ENCODE assay signal across 8 cellular contexts in genomic region chr1:1232224-1232800, GRCh38. TPM values are rescaled to one million over a fixed set of nuclear protein-coding genes. Genes with fewer than 3 reads are reported as not detected.
DNase-seq lines count a peak whose midpoint lies in the region; ATAC-seq and TF ChIP-seq lines count a peak whose summit lies in the region.

Gene B3GALT6 (plus strand): TSS chr1:1232237. CDS start chr1:1232279, 42 bp downstream.

- no peak within 1 kb of the TSS for H3T11ph ChIP-seq in H9 (ENCODE audit: low read length)

- no peak within 1 kb of the TSS for H3K23ac ChIP-seq in H9 (ENCODE audit: insufficient read length, low read depth, low read length)

- no peaks in the 10 kb centered on the region for H3K4me1 ChIP-seq in H9 (ENCODE audit: insufficient read depth, low read length)
- peaks cover 4% of the 10 kb centered on the region for H3K4me1 ChIP-seq in iPS-18a (ENCODE audit: control insufficient read depth, low read depth, low read length)

- H3K9me3 ChIP-seq in H9 (ENCODE audit: control insufficient read depth, low read depth, low read length) (no peaks in the 10 kb centered on the region), iPS-18a (ENCODE audit: control insufficient read depth, low read depth, low read length) (no peaks in the 10 kb centered on the region)

- peaks cover 15 to 23% of the 10 kb centered on the region in 2 experiments for H3K4me1 Mint-ChIP-seq in H9
- peaks cover 49% of the 10 kb centered on the region for H3K4me1 Mint-ChIP-seq in stimulated activated memory B cell treated with anti-CD40 and anti-IgM and Interleukin-4, amounts not matched to agents 10 μg/mL and 1 μg/mL and 100 μg/mL, for 72 hours

- H3K27me3 Mint-ChIP-seq in H9 (ENCODE audit: low read depth) = no peaks in the 10 kb centered on the region
- no peaks in the 10 kb centered on the region for H3K27me3 Mint-ChIP-seq in stimulated activated memory B cell treated with anti-CD40 and anti-IgM and Interleukin-4, amounts not matched to agents 10 μg/mL and 1 μg/mL and 100 μg/mL, for 72 hours

- ATAC-seq in activated naive CD4-positive, alpha-beta T cell treated with anti-CD3 and anti-CD28 coated beads, Interleukin-2, amount 50 U/mL, for 72 hours = no peak
- no peak for ATAC-seq in stimulated activated memory B cell treated with anti-CD40 and anti-IgM and Interleukin-4, amounts not matched to agents 10 μg/mL and 1 μg/mL and 100 μg/mL, for 72 hours
- no peak for ATAC-seq in GM21528 (IDR thresholded peaks at IDR 0.05; ENCODE audit: low FRiP score, unreplicated experiment)
- ATAC-seq in HG02981 (IDR thresholded peaks at IDR 0.05; ENCODE audit: unreplicated experiment) = no peak

- H3K4ac ChIP-seq in H9 (ENCODE audit: low read depth, low read length) = no peak within 1 kb of the TSS

- DNase-seq in AG10803 (ENCODE audit: low read depth) (no peak), H9 (peak; percentile 61), AML-193 (lab: John Stamatoyannopoulos, UW) (no peak)
- no peak for DNase-seq in activated naive CD4-positive, alpha-beta T cell treated with anti-CD3 and anti-CD28 coated beads, Interleukin-2, amount 50 U/mL, for 72 hours (ENCODE audit: low spot score in 2 of 2)

- H2BK20ac ChIP-seq in H9 (ENCODE audit: low read depth, low read length, poor library complexity, severe bottlenecking) = no peak within 1 kb of the TSS

- H3K4me3 ChIP-seq in AG10803 (ENCODE audit: low read length) (peak within 1 kb of the TSS; percentile 67), iPS-18a (ENCODE audit: low read length) (peak within 1 kb of the TSS; percentile 65)

- no peak within 1 kb of the TSS for H4K8ac ChIP-seq in H9 (replicated peaks; ENCODE audit: insufficient read length, low read depth, low read length)

- no peak within 1 kb of the TSS for H2AK5ac ChIP-seq in H9 (ENCODE audit: insufficient read length, low read length)

- no peak within 1 kb of the TSS for H2AFZ ChIP-seq in H9 (ENCODE audit: low read length)

- H3K27me3 ChIP-seq in H9 (ENCODE audit: insufficient read depth, low read length) (no peaks in the 10 kb centered on the region), iPS-18a (ENCODE audit: control insufficient read depth, insufficient read depth, low read length) (no peaks in the 10 kb centered on the region)

- peaks cover 17 to 37% (median 37%) of the 10 kb centered on the region in 3 experiments for H3K36me3 Mint-ChIP-seq in H9 (ENCODE audit: insufficient read depth in 1 of 3, low read depth in 3 of 3)
- H3K36me3 Mint-ChIP-seq in activated naive CD4-positive, alpha-beta T cell treated with anti-CD3 and anti-CD28 coated beads, Interleukin-2, amount 50 U/mL, for 72 hours = peaks cover 29 to 33% of the 10 kb centered on the region in 2 donors
- H3K36me3 Mint-ChIP-seq in stimulated activated memory B cell treated with anti-CD40 and anti-IgM and Interleukin-4, amounts not matched to agents 10 μg/mL and 1 μg/mL and 100 μg/mL, for 72 hours = peaks cover 25% of the 10 kb centered on the region

- H3K9me3 Mint-ChIP-seq in H9 = peaks cover 0 to 4% of the 10 kb centered on the region in 2 experiments; a peak in 1 of 5 replicates
- peaks cover 0 to 4% of the 10 kb centered on the region in 2 donors for H3K9me3 Mint-ChIP-seq in activated naive CD4-positive, alpha-beta T cell treated with anti-CD3 and anti-CD28 coated beads, Interleukin-2, amount 50 U/mL, for 72 hours
- no peaks in the 10 kb centered on the region for H3K9me3 Mint-ChIP-seq in stimulated activated memory B cell treated with anti-CD40 and anti-IgM and Interleukin-4, amounts not matched to agents 10 μg/mL and 1 μg/mL and 100 μg/mL, for 72 hours

- peak within 1 kb of the TSS; percentile 58 to 93 (median 62); a peak in 2 of 7 replicates for H3K27ac Mint-ChIP-seq in H9
- H3K27ac Mint-ChIP-seq in activated naive CD4-positive, alpha-beta T cell treated with anti-CD3 and anti-CD28 coated beads, Interleukin-2, amount 50 U/mL, for 72 hours = peak within 1 kb of the TSS; percentile 93 to 98
- peak within 1 kb of the TSS; percentile 83 for H3K27ac Mint-ChIP-seq in stimulated activated memory B cell treated with anti-CD40 and anti-IgM and Interleukin-4, amounts not matched to agents 10 μg/mL and 1 μg/mL and 100 μg/mL, for 72 hours

- no peak within 1 kb of the TSS for H4K5ac ChIP-seq in H9 (ENCODE audit: insufficient read length, low read depth, low read length)

- H3K18ac ChIP-seq in H9 (ENCODE audit: insufficient read length, low read depth, low read length) = no peak within 1 kb of the TSS

- H4K20me1 ChIP-seq in H9 (ENCODE audit: control insufficient read depth, insufficient read depth, insufficient read length) = no peaks in the 10 kb centered on the region

- WGBS in H9 (ENCODE audit: extremely low coverage, insufficient read length, low lambda C conversion rate) = no CpG with 5 or more reads among the region's 99 CpGs

- no peak within 1 kb of the TSS for H2BK5ac ChIP-seq in H9 (ENCODE audit: insufficient read length, low read length)

- H2BK15ac ChIP-seq in H9 (ENCODE audit: low read depth, low read length) = no peak within 1 kb of the TSS

- H3K27ac ChIP-seq in H9 (ENCODE audit: insufficient read length, low read depth, low read length) = no peak within 1 kb of the TSS
- H3K27ac ChIP-seq in iPS-18a (ENCODE audit: low read length) = peak within 1 kb of the TSS; percentile 40

- H3K56ac ChIP-seq in H9 (ENCODE audit: insufficient read length, low read depth, low read length) = no peak within 1 kb of the TSS

- peaks cover 2% of the 10 kb centered on the region for H3K79me1 ChIP-seq in H9 (ENCODE audit: insufficient read depth, low read depth, low read length, poor library complexity, severe bottlenecking)

- TF ChIP-seq CTCF in AG10803 (conservative IDR thresholded peaks at IDR 0.05; ENCODE audit: low read length) (no peak), H9 (conservative IDR thresholded peaks at IDR 0.05) (no peak)

- peak within 1 kb of the TSS; percentile 59 for H3K14ac ChIP-seq in H9 (ENCODE audit: insufficient read depth, low read length)

- H4K91ac ChIP-seq in H9 (ENCODE audit: insufficient read length, low read depth, low read length) = no peak within 1 kb of the TSS

- H3K36me3 ChIP-seq in iPS-18a (ENCODE audit: control insufficient read depth, low read depth, low read length) = peaks cover 15% of the 10 kb centered on the region

- peak within 1 kb of the TSS; percentile 43 for H3K9ac ChIP-seq in H9 (ENCODE audit: extremely low read depth, insufficient read length, low read length)
- peak within 1 kb of the TSS; percentile 69 for H3K9ac ChIP-seq in iPS-18a (ENCODE audit: low read length)

- H3K4me2 ChIP-seq in H9 (ENCODE audit: insufficient read depth, insufficient read length, low read length) = peak within 1 kb of the TSS; percentile 71

- peaks cover 6% of the 10 kb centered on the region for H3K23me2 ChIP-seq in H9 (ENCODE audit: insufficient read length, low read depth, low read length, poor library complexity, severe bottlenecking)

- H2BK120ac ChIP-seq in H9 (ENCODE audit: low read depth, low read length, poor library complexity, severe bottlenecking) = no peak within 1 kb of the TSS

- H3K79me2 ChIP-seq in H9 (ENCODE audit: insufficient read depth, low read length) = peaks cover 2% of the 10 kb centered on the region; the same call in 1 of the 2 replicates

- H3K4me3 Mint-ChIP-seq in H9 = peak within 1 kb of the TSS; percentile 90 to 93
- H3K4me3 Mint-ChIP-seq in stimulated activated memory B cell treated with anti-CD40 and anti-IgM and Interleukin-4, amounts not matched to agents 10 μg/mL and 1 μg/mL and 100 μg/mL, for 72 hours = peak within 1 kb of the TSS; percentile 91

- H2BK12ac ChIP-seq in H9 (ENCODE audit: insufficient read length, low read depth, low read length) = no peak within 1 kb of the TSS

RNA-seq across cellular contexts. Expression of gene B3GALT6, which starts in this region (rescaled TPM):
- total RNA-seq in H9 (2021) = 27.0 and 27.1 TPM in 2 replicates
- 10 to 100 TPM in 1 of 2 donors, 1 to 10 TPM in 1; 9.0 to 12.5 TPM for total RNA-seq in activated naive CD4-positive, alpha-beta T cell treated with anti-CD3 and anti-CD28 coated beads, Interleukin-2, amount 50 U/mL, for 72 hours
